ENCODE assay signal across 8 cellular contexts in genomic region chr9:35750256-35750531, GRCh38. TPM values are rescaled to one million over a fixed set of nuclear protein-coding genes. Genes with fewer than 3 reads are reported as not detected.
A peak's percentile ranks its signal among the peaks of the same experiment; 100 is the strongest.
DNase-seq lines count a peak whose midpoint lies in the region; ATAC-seq lines count a peak whose summit lies in the region.
"Had no signal": no experiment of that assay in that cellular context is flagged by ENCODE, and none has a peak within 500 bp of the region (broad histone marks: within the 10 kb centered on the region; RNA-seq: fewer than 3 reads in every experiment).

No MANE protein-coding gene starts in this region.

- H3K4me3 Mint-ChIP-seq in activated naive CD8-positive, alpha-beta T cell treated with anti-CD3 and anti-CD28 coated beads for 36 hours: peak overlapping the region; percentile 92
- peak overlapping the region; percentile 89 to 95 for H3K4me3 Mint-ChIP-seq in stimulated activated naive CD8-positive, alpha-beta T cell treated with anti-CD3 and anti-CD28 coated beads, Interleukin-15, amount 100 ng/mL, for 72 hours

- H3K4me1 Mint-ChIP-seq in activated naive CD8-positive, alpha-beta T cell treated with anti-CD3 and anti-CD28 coated beads for 36 hours: peaks cover 30% of the 10 kb centered on the region
- peaks cover 36% of the 10 kb centered on the region for H3K4me1 Mint-ChIP-seq in stimulated activated naive CD8-positive, alpha-beta T cell treated with anti-CD3 and anti-CD28 coated beads, Interleukin-15, amount 100 ng/mL, for 72 hours

- no peak overlapping the region for H3K27ac ChIP-seq in HUES6 (ENCODE audit: low read depth, low read length)
- no peak overlapping the region for H3K27ac ChIP-seq in iPS-20b (ENCODE audit: low read length)

- H3K4me3 ChIP-seq in HUES6 (ENCODE audit: low read depth, low read length): peak overlapping the region; percentile 80
- H3K4me3 ChIP-seq in iPS-20b (ENCODE audit: low read length): peak overlapping the region; percentile 92

- peaks cover 42% of the 10 kb centered on the region for H3K36me3 ChIP-seq in HUES6 (ENCODE audit: control insufficient read depth, insufficient read depth, low read length)
- H3K36me3 ChIP-seq in iPS-20b (ENCODE audit: insufficient read depth, low read depth, low read length): peaks cover 48% of the 10 kb centered on the region

- H3K27ac Mint-ChIP-seq in activated naive CD8-positive, alpha-beta T cell treated with anti-CD3 and anti-CD28 coated beads for 36 hours: peak overlapping the region; percentile 87
- H3K27ac Mint-ChIP-seq in stimulated activated naive CD8-positive, alpha-beta T cell treated with anti-CD3 and anti-CD28 coated beads, Interleukin-15, amount 100 ng/mL, for 72 hours: peak overlapping the region in 1 of 2 donors; percentile 94

- H3K9ac ChIP-seq in HUES6 (ENCODE audit: low read length) (no peak overlapping the region), iPS-20b (ENCODE audit: low read depth, low read length) (peak overlapping the region; percentile 82; the same call in 1 of the 2 replicates)

- peaks cover 17% of the 10 kb centered on the region for H3K36me3 Mint-ChIP-seq in activated naive CD8-positive, alpha-beta T cell treated with anti-CD3 and anti-CD28 coated beads for 36 hours

- H3K27me3 Mint-ChIP-seq in activated naive CD8-positive, alpha-beta T cell treated with anti-CD3 and anti-CD28 coated beads for 36 hours: no peaks in the 10 kb centered on the region
- H3K27me3 Mint-ChIP-seq in stimulated activated naive CD8-positive, alpha-beta T cell treated with anti-CD3 and anti-CD28 coated beads, Interleukin-15, amount 100 ng/mL, for 72 hours: no peaks in the 10 kb centered on the region

- no peaks in the 10 kb centered on the region for H3K27me3 ChIP-seq in HUES6 (ENCODE audit: control insufficient read depth, insufficient read depth, low read length)
- no peaks in the 10 kb centered on the region for H3K27me3 ChIP-seq in iPS-20b (ENCODE audit: insufficient read depth, low read length)

- H3K9me3 ChIP-seq in HUES6 (ENCODE audit: control insufficient read depth, insufficient read depth, low read depth, low read length) (no peaks in the 10 kb centered on the region), iPS-20b (ENCODE audit: insufficient read depth, low read depth, low read length) (no peaks in the 10 kb centered on the region)

- DNase-seq in activated naive CD8-positive, alpha-beta T cell treated with anti-CD3 and anti-CD28 coated beads for 36 hours: no peak
- DNase-seq in stimulated activated naive CD8-positive, alpha-beta T cell treated with anti-CD3 and anti-CD28 coated beads, Interleukin-15, amount 100 ng/mL, for 72 hours: no peak
- DNase-seq in OCI-M2 (lab: John Stamatoyannopoulos, UW; ENCODE audit: unreplicated experiment): no peak
- DNase-seq in SKM-1 treated with dmso at 0.1 percent for 144 hours (lab: John Stamatoyannopoulos, UW; ENCODE audit: unreplicated experiment): no peak
- DNase-seq in cortex of kidney (lab: John Stamatoyannopoulos, UW): no peak

- H3K4me1 ChIP-seq in HUES6 (ENCODE audit: control insufficient read depth, insufficient read depth, low read length) (peaks cover 18% of the 10 kb centered on the region), iPS-20b (ENCODE audit: insufficient read depth, low read length) (peaks cover 21% of the 10 kb centered on the region)

- no peak for ATAC-seq in stimulated activated naive CD8-positive, alpha-beta T cell treated with anti-CD3 and anti-CD28 coated beads, Interleukin-15, amount 100 ng/mL, for 72 hours

- no peaks in the 10 kb centered on the region for H3K9me3 Mint-ChIP-seq in activated naive CD8-positive, alpha-beta T cell treated with anti-CD3 and anti-CD28 coated beads for 36 hours
- H3K9me3 Mint-ChIP-seq in stimulated activated naive CD8-positive, alpha-beta T cell treated with anti-CD3 and anti-CD28 coated beads, Interleukin-15, amount 100 ng/mL, for 72 hours: no peaks in the 10 kb centered on the region

RNA-seq across cellular contexts. Expression of gene RGP1, which starts 1.1 kb away (rescaled TPM):
- total RNA-seq in activated naive CD8-positive, alpha-beta T cell treated with anti-CD3 and anti-CD28 coated beads for 36 hours: 10 to 100 TPM; 12.7 to 13.4 TPM

RNA-seq across cellular contexts. Expression of gene GBA2, which starts 1.2 kb away (rescaled TPM):
- 10 to 100 TPM; 22.6 to 24.2 TPM for total RNA-seq in activated naive CD8-positive, alpha-beta T cell treated with anti-CD3 and anti-CD28 coated beads for 36 hours

RNA-seq across cellular contexts. Expression of gene MSMP, which starts 3.9 kb away (rescaled TPM):
- under 1 TPM in 1 of 2 experiments, not detected in 1; 0.94 TPM for total RNA-seq in activated naive CD8-positive, alpha-beta T cell treated with anti-CD3 and anti-CD28 coated beads for 36 hours
- total RNA-seq: RPMI7951 had no signal

RNA-seq across cellular contexts. Expression of gene CREB3, which starts 17.7 kb away (rescaled TPM):
- 10 to 100 TPM; 23.7 to 24.5 TPM for total RNA-seq in activated naive CD8-positive, alpha-beta T cell treated with anti-CD3 and anti-CD28 coated beads for 36 hours

RNA-seq across cellular contexts. Expression of gene TLN1, which starts 18.2 kb away (rescaled TPM):
- total RNA-seq in activated naive CD8-positive, alpha-beta T cell treated with anti-CD3 and anti-CD28 coated beads for 36 hours: 100 to 1,000 TPM; 158 to 169 TPM
